In the genomic region with DNA sequence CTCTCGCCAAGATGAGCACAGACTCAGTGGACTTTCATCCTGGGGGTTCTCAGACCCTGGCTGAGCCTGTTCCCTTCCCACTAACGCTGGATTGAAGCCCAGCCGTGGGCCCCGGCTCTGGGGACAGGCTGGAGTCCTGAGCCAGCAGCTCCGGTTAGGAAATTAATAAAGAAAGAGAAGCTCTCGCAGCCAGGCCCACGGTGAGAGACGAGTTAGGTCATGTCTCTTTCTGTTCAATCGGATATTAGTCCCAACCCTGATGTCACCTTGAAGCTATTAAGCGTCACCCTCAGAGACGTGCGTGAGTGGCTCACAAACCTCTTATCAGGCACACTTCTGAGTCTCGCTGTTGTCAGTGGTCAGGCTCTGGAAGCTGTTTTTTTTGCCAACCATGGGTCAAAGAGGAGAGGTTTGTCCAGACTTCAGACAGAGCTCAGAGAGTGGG, we compare ENCODE assay signal across 1 cellular context.
TF ChIP-seq lines count a peak whose summit lies in the region.

No MANE protein-coding gene starts in this region.

TF ChIP-seq in GM23338, 12 proteins besides CTCF, POLR2A, EP300 and RAD21 (continued from another document):
- TF ChIP-seq, protein P1, sequence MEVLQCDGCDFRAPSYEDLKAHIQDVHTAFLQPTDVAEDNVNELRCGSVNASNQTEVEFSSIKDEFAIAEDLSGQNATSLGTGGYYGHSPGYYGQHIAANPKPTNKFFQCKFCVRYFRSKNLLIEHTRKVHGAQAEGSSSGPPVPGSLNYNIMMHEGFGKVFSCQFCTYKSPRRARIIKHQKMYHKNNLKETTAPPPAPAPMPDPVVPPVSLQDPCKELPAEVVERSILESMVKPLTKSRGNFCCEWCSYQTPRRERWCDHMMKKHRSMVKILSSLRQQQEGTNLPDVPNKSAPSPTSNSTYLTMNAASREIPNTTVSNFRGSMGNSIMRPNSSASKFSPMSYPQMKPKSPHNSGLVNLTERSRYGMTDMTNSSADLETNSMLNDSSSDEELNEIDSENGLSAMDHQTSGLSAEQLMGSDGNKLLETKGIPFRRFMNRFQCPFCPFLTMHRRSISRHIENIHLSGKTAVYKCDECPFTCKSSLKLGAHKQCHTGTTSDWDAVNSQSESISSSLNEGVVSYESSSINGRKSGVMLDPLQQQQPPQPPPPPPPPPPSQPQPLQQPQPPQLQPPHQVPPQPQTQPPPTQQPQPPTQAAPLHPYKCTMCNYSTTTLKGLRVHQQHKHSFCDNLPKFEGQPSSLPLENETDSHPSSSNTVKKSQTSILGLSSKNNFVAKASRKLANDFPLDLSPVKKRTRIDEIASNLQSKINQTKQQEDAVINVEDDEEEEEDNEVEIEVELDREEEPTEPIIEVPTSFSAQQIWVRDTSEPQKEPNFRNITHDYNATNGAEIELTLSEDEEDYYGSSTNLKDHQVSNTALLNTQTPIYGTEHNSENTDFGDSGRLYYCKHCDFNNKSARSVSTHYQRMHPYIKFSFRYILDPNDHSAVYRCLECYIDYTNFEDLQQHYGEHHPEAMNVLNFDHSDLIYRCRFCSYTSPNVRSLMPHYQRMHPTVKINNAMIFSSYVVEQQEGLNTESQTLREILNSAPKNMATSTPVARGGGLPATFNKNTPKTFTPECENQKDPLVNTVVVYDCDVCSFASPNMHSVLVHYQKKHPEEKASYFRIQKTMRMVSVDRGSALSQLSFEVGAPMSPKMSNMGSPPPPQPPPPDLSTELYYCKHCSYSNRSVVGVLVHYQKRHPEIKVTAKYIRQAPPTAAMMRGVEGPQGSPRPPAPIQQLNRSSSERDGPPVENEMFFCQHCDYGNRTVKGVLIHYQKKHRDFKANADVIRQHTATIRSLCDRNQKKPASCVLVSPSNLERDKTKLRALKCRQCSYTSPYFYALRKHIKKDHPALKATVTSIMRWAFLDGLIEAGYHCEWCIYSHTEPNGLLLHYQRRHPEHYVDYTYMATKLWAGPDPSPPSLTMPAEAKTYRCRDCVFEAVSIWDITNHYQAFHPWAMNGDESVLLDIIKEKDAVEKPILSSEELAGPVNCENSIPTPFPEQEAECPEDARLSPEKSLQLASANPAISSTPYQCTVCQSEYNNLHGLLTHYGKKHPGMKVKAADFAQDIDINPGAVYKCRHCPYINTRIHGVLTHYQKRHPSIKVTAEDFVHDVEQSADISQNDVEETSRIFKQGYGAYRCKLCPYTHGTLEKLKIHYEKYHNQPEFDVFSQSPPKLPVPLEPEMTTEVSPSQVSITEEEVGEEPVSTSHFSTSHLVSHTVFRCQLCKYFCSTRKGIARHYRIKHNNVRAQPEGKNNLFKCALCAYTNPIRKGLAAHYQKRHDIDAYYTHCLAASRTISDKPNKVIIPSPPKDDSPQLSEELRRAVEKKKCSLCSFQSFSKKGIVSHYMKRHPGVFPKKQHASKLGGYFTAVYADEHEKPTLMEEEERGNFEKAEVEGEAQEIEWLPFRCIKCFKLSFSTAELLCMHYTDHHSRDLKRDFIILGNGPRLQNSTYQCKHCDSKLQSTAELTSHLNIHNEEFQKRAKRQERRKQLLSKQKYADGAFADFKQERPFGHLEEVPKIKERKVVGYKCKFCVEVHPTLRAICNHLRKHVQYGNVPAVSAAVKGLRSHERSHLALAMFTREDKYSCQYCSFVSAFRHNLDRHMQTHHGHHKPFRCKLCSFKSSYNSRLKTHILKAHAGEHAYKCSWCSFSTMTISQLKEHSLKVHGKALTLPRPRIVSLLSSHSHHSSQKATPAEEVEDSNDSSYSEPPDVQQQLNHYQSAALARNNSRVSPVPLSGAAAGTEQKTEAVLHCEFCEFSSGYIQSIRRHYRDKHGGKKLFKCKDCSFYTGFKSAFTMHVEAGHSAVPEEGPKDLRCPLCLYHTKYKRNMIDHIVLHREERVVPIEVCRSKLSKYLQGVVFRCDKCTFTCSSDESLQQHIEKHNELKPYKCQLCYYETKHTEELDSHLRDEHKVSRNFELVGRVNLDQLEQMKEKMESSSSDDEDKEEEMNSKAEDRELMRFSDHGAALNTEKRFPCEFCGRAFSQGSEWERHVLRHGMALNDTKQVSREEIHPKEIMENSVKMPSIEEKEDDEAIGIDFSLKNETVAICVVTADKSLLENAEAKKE (CRISPR knock-in tag; IDR thresholded peaks at IDR 0.05), result no peak
- TF ChIP-seq, protein P2, sequence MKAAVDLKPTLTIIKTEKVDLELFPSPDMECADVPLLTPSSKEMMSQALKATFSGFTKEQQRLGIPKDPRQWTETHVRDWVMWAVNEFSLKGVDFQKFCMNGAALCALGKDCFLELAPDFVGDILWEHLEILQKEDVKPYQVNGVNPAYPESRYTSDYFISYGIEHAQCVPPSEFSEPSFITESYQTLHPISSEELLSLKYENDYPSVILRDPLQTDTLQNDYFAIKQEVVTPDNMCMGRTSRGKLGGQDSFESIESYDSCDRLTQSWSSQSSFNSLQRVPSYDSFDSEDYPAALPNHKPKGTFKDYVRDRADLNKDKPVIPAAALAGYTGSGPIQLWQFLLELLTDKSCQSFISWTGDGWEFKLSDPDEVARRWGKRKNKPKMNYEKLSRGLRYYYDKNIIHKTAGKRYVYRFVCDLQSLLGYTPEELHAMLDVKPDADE (IDR thresholded peaks at IDR 0.05), result no peak
- TF ChIP-seq STAT1 (IDR thresholded peaks at IDR 0.05; ENCODE audit: unreplicated experiment) (no peak), ZNF331 (CRISPR knock-in tag; IDR thresholded peaks at IDR 0.05; ENCODE audit: low read depth) (no peak), POLR2AphosphoS5 (IDR thresholded peaks at IDR 0.05; ENCODE audit: low read depth) (no peak), EZH2phosphoT487 (IDR thresholded peaks at IDR 0.05; ENCODE audit: unreplicated experiment) (no peak), ZNF114 (CRISPR knock-in tag; IDR thresholded peaks at IDR 0.05) (no peak)
- TF ChIP-seq, protein P3, sequence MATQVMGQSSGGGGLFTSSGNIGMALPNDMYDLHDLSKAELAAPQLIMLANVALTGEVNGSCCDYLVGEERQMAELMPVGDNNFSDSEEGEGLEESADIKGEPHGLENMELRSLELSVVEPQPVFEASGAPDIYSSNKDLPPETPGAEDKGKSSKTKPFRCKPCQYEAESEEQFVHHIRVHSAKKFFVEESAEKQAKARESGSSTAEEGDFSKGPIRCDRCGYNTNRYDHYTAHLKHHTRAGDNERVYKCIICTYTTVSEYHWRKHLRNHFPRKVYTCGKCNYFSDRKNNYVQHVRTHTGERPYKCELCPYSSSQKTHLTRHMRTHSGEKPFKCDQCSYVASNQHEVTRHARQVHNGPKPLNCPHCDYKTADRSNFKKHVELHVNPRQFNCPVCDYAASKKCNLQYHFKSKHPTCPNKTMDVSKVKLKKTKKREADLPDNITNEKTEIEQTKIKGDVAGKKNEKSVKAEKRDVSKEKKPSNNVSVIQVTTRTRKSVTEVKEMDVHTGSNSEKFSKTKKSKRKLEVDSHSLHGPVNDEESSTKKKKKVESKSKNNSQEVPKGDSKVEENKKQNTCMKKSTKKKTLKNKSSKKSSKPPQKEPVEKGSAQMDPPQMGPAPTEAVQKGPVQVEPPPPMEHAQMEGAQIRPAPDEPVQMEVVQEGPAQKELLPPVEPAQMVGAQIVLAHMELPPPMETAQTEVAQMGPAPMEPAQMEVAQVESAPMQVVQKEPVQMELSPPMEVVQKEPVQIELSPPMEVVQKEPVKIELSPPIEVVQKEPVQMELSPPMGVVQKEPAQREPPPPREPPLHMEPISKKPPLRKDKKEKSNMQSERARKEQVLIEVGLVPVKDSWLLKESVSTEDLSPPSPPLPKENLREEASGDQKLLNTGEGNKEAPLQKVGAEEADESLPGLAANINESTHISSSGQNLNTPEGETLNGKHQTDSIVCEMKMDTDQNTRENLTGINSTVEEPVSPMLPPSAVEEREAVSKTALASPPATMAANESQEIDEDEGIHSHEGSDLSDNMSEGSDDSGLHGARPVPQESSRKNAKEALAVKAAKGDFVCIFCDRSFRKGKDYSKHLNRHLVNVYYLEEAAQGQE (IDR thresholded peaks at IDR 0.05; ENCODE audit: unreplicated experiment), result no peak
